Comparison of ENCODE assay signal across 17 cellular contexts in genomic region chr6:126267621-126268020, GRCh38.
DNase-seq lines count a peak whose midpoint lies in the region; ATAC-seq and TF ChIP-seq lines count a peak whose summit lies in the region.
"Had no signal": no experiment of that assay in that cellular context is flagged by ENCODE, and none has a peak within 500 bp of the region (broad histone marks: within the 10 kb centered on the region; RNA-seq: fewer than 3 reads in every experiment).

No MANE protein-coding gene starts in this region.

- TF ChIP-seq POLR2A in GM18505 (IDR thresholded peaks at IDR 0.05; ENCODE audit: borderline replicate concordance, extremely low read depth, insufficient read depth, insufficient read length): no peak

- no peak overlapping the region for H3K4me3 Mint-ChIP-seq in activated naive CD8-positive, alpha-beta T cell treated with anti-CD3 and anti-CD28 coated beads, Interleukin-2, amount 50 U/mL, for 24 hours
- H3K4me3 Mint-ChIP-seq: activated naive CD8-positive, alpha-beta T cell treated with anti-CD3 and anti-CD28 coated beads, Interleukin-2, amount 10 ng/mL, durations not matched to agents 7 days and 5 days; IgD-negative memory B cell; stimulated activated naive CD8-positive, alpha-beta T cell treated with anti-CD3 and anti-CD28 coated beads, Interleukin-15, amount 100 ng/mL, for 72 hours had no signal

- TF ChIP-seq CTCF in fibroblast of the aortic adventitia (IDR thresholded peaks at IDR 0.05; ENCODE audit: insufficient read depth, low read length): no peak

- H3K27me3 Mint-ChIP-seq in activated naive CD8-positive, alpha-beta T cell treated with anti-CD3 and anti-CD28 coated beads, Interleukin-2, amount 50 U/mL, for 24 hours: no peaks in the 10 kb centered on the region
- H3K27me3 Mint-ChIP-seq: activated naive CD8-positive, alpha-beta T cell treated with anti-CD3 and anti-CD28 coated beads, Interleukin-2, amount 10 ng/mL, durations not matched to agents 7 days and 5 days; IgD-negative memory B cell; stimulated activated naive CD8-positive, alpha-beta T cell treated with anti-CD3 and anti-CD28 coated beads, Interleukin-15, amount 100 ng/mL, for 72 hours had no signal

- ATAC-seq in GM18505 (IDR thresholded peaks at IDR 0.05; ENCODE audit: unreplicated experiment): peak; percentile 15
- peak; percentile 17 for ATAC-seq in HG02610 (IDR thresholded peaks at IDR 0.05; ENCODE audit: unreplicated experiment)
- ATAC-seq in GM21423 (IDR thresholded peaks at IDR 0.05; ENCODE audit: unreplicated experiment): no peak
- no peak for ATAC-seq in activated naive CD8-positive, alpha-beta T cell treated with anti-CD3 and anti-CD28 coated beads, Interleukin-2, amount 50 U/mL, for 24 hours
- ATAC-seq: activated CD4-positive, CD25-positive, alpha-beta regulatory T cell treated with anti-CD3 and anti-CD28 coated beads, Interleukin-2, amount 50 U/mL, for 24 hours; stimulated activated naive CD8-positive, alpha-beta T cell treated with anti-CD3 and anti-CD28 coated beads, Interleukin-15, amount 100 ng/mL, for 72 hours had no signal

- H3K36me3 Mint-ChIP-seq in activated naive CD8-positive, alpha-beta T cell treated with anti-CD3 and anti-CD28 coated beads, Interleukin-2, amount 50 U/mL, for 24 hours (ENCODE audit: low read depth): no peaks in the 10 kb centered on the region
- H3K36me3 Mint-ChIP-seq: activated naive CD8-positive, alpha-beta T cell treated with anti-CD3 and anti-CD28 coated beads, Interleukin-2, amount 10 ng/mL, durations not matched to agents 7 days and 5 days; IgD-negative memory B cell had no signal

- DNase-seq in M059J (ENCODE audit: low read depth) (peak; percentile 52), fibroblast of the aortic adventitia (ENCODE audit: low read depth) (peak; percentile 66)
- no peak for DNase-seq in activated CD4-positive, alpha-beta T cell treated with anti-CD3 and anti-CD28 coated beads, Interleukin-2, amount 50 U/mL, for 48 hours
- DNase-seq in activated naive CD4-positive, alpha-beta T cell treated with anti-CD3 and anti-CD28 coated beads, Interleukin-2, amount 50 U/mL, for 16 hours: no peak
- no peak for DNase-seq in activated naive CD8-positive, alpha-beta T cell treated with anti-CD3 and anti-CD28 coated beads, Interleukin-2, amount 50 U/mL, for 24 hours
- DNase-seq: activated naive CD8-positive, alpha-beta T cell treated with anti-CD3 and anti-CD28 coated beads, Interleukin-2, amount 10 ng/mL, durations not matched to agents 7 days and 5 days; central memory CD4-positive, alpha-beta T cell; GDM1; midbrain; occipital lobe; small intestine; stimulated activated naive CD8-positive, alpha-beta T cell treated with anti-CD3 and anti-CD28 coated beads, Interleukin-15, amount 100 ng/mL, for 72 hours had no signal

- H3K4me3 ChIP-seq in fibroblast of the aortic adventitia (ENCODE audit: low read depth, low read length): no peak overlapping the region

- no peaks in the 10 kb centered on the region for H3K4me1 Mint-ChIP-seq in activated naive CD8-positive, alpha-beta T cell treated with anti-CD3 and anti-CD28 coated beads, Interleukin-2, amount 50 U/mL, for 24 hours
- H3K4me1 Mint-ChIP-seq: activated naive CD8-positive, alpha-beta T cell treated with anti-CD3 and anti-CD28 coated beads, Interleukin-2, amount 10 ng/mL, durations not matched to agents 7 days and 5 days; IgD-negative memory B cell; stimulated activated naive CD8-positive, alpha-beta T cell treated with anti-CD3 and anti-CD28 coated beads, Interleukin-15, amount 100 ng/mL, for 72 hours had no signal

- H3K9me3 Mint-ChIP-seq in activated naive CD8-positive, alpha-beta T cell treated with anti-CD3 and anti-CD28 coated beads, Interleukin-2, amount 50 U/mL, for 24 hours: no peaks in the 10 kb centered on the region
- H3K9me3 Mint-ChIP-seq: activated naive CD8-positive, alpha-beta T cell treated with anti-CD3 and anti-CD28 coated beads, Interleukin-2, amount 10 ng/mL, durations not matched to agents 7 days and 5 days; IgD-negative memory B cell; stimulated activated naive CD8-positive, alpha-beta T cell treated with anti-CD3 and anti-CD28 coated beads, Interleukin-15, amount 100 ng/mL, for 72 hours had no signal

- no peak overlapping the region for H3K27ac Mint-ChIP-seq in activated naive CD8-positive, alpha-beta T cell treated with anti-CD3 and anti-CD28 coated beads, Interleukin-2, amount 50 U/mL, for 24 hours
- H3K27ac Mint-ChIP-seq: activated naive CD8-positive, alpha-beta T cell treated with anti-CD3 and anti-CD28 coated beads, Interleukin-2, amount 10 ng/mL, durations not matched to agents 7 days and 5 days; IgD-negative memory B cell; stimulated activated naive CD8-positive, alpha-beta T cell treated with anti-CD3 and anti-CD28 coated beads, Interleukin-15, amount 100 ng/mL, for 72 hours had no signal

Comparison
In these comparisons a context has a peak if more than half of its experiments do, and no peak if none do; other contexts are left out.
1. ATAC-seq: peak in GM18505 (single experiment) and HG02610 (single experiment); none in GM21423 (single experiment) and activated naive CD8-positive, alpha-beta T cell treated with anti-CD3 and anti-CD28 coated beads, Interleukin-2, amount 50 U/mL, for 24 hours (single experiment).
2. DNase-seq: peak in M059J (single experiment) and fibroblast of the aortic adventitia (single experiment); none in activated CD4-positive, alpha-beta T cell treated with anti-CD3 and anti-CD28 coated beads, Interleukin-2, amount 50 U/mL, for 48 hours (0 of 2), activated naive CD4-positive, alpha-beta T cell treated with anti-CD3 and anti-CD28 coated beads, Interleukin-2, amount 50 U/mL, for 16 hours (single experiment) and activated naive CD8-positive, alpha-beta T cell treated with anti-CD3 and anti-CD28 coated beads, Interleukin-2, amount 50 U/mL, for 24 hours (single experiment).